13 cellular contexts compared by ENCODE assay signal in the genomic region with DNA sequence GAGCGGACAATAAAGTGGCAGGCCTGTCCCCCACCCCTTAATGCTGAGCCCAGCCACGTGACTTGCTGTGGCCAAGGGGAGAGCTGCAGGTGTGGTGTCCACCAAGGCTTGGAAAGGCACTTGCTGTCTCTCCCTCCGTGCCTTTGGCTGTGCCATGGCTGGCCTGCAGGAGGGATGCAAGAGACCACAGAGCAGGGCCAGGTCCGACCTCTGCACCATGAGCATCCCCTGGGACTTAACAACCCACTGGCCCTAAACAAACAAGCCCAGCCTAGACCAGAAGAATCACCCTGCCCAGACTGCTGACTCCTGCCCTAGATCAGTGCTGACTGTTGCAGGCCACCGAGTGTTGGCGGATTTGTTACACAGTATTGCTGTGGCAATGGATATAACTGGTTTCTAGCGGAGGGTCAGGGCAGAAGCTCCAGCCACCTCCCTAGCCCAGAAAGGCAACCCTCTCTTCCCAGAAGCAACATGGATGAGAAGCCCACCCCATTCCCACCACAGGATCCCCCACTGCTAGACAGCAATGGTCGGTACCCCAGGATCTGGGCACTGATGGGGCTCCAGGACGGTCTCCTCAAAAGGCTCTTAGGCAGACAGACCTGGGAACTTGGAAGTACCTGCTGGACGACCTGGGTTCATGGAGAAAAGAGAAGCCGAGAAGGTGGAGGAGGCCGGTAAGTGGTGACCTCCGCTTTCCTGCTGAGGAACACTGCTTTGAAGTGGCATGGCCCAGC.
DNase-seq lines count a peak whose midpoint lies in the region; ATAC-seq, FAIRE-seq and TF ChIP-seq lines count a peak whose summit lies in the region.
"Had no signal": no experiment of that assay in that cellular context is flagged by ENCODE, and none has a peak within 500 bp of the region (broad histone marks: within the 10 kb centered on the region; RNA-seq: fewer than 3 reads in every experiment).

No MANE protein-coding gene starts in this region.

- ATAC-seq in CD8-positive, alpha-beta T cell, result no peak
- ATAC-seq in HG02610 (IDR thresholded peaks at IDR 0.05; ENCODE audit: unreplicated experiment), result no peak

- no peaks in the 10 kb centered on the region for H3K36me3 Mint-ChIP-seq in CD8-positive, alpha-beta T cell

- H3K36me3 ChIP-seq in CD8-positive, alpha-beta T cell (ENCODE audit: insufficient read depth, low read length), result no peaks in the 10 kb centered on the region
- H3K36me3 ChIP-seq in WERI-Rb-1 (peaks cover 48% of the 10 kb centered on the region), kidney (ENCODE audit: control insufficient read depth in 1 of 2, insufficient read depth in 2 of 2, low read length in 2 of 2) (peaks cover 3 to 18% of the 10 kb centered on the region in 2 donors), spleen (peaks cover 0 to 53% (median 4%) of the 10 kb centered on the region in 6 donors), sigmoid colon (peaks cover 0 to 42% (median 2%) of the 10 kb centered on the region in 4 donors)

- H3K4me3 Mint-ChIP-seq in CD8-positive, alpha-beta T cell, result no peak overlapping the region
- H3K4me3 Mint-ChIP-seq: H9 had no signal

- H3K4me1 ChIP-seq in CD8-positive, alpha-beta T cell (ENCODE audit: insufficient read depth, low read length), result peaks cover 53% of the 10 kb centered on the region
- H3K4me1 ChIP-seq in kidney (ENCODE audit: control insufficient read depth in 1 of 2, insufficient read depth in 1 of 2, low read depth in 1 of 2, low read length in 2 of 2) (peaks cover 0 to 11% of the 10 kb centered on the region in 2 donors), spleen (peaks cover 2 to 42% (median 29%) of the 10 kb centered on the region in 6 donors), sigmoid colon (peaks cover 0 to 6% (median 0%) of the 10 kb centered on the region in 4 donors)

- POLR2A ChIA-PET in CD8-positive, alpha-beta T cell (lab: Charles Lee), result no interaction called here

- TF ChIP-seq POLR2A in spleen (IDR thresholded peaks at IDR 0.05) (no peak), sigmoid colon (IDR thresholded peaks at IDR 0.05) (no peak)

- no peaks in the 10 kb centered on the region for H3K27me3 ChIP-seq in CD8-positive, alpha-beta T cell (ENCODE audit: insufficient read depth, low read length)
- no peaks in the 10 kb centered on the region for H3K27me3 ChIP-seq in WERI-Rb-1 (ENCODE audit: insufficient read depth, low read depth, severe bottlenecking)
- peaks cover 0 to 31% (median 0%) of the 10 kb centered on the region in 7 donors for H3K27me3 ChIP-seq in spleen (replicated peaks in 1 of 7)
- no peaks in the 10 kb centered on the region for H3K27me3 ChIP-seq in sigmoid colon
- H3K27me3 ChIP-seq: SJSA1 had no signal

- no peak overlapping the region for H3K9ac ChIP-seq in kidney (ENCODE audit: low read length in 2 of 2)

- no peak overlapping the region for H3K4me3 ChIP-seq in CD8-positive, alpha-beta T cell (ENCODE audit: low read depth, low read length)
- H3K4me3 ChIP-seq in WERI-Rb-1 (ENCODE audit: low read depth, low read length) (no peak overlapping the region), kidney (ENCODE audit: low read length in 2 of 2) (no peak overlapping the region), spleen (no peak overlapping the region), sigmoid colon (no peak overlapping the region)
- H3K4me3 ChIP-seq: SJSA1 had no signal

- H3K27ac ChIP-seq in CD8-positive, alpha-beta T cell (ENCODE audit: low read depth, low read length), result no peak overlapping the region
- H3K27ac ChIP-seq in WERI-Rb-1 (peak overlapping the region; percentile 40), kidney (ENCODE audit: low read depth in 2 of 2, low read length in 2 of 2) (no peak overlapping the region), spleen (no peak overlapping the region), sigmoid colon (no peak overlapping the region)
- H3K27ac ChIP-seq: SJSA1 had no signal

- peaks cover 2% of the 10 kb centered on the region for H3K27me3 Mint-ChIP-seq in CD8-positive, alpha-beta T cell (ENCODE audit: low read depth)

- WGBS in spleen, 5 donors, result 80 to 91% (median 88%) methylated on average over 13 of the region's 13 CpGs
- WGBS in sigmoid colon, 2 donors, result 87 to 91% methylated on average over 13 of the region's 13 CpGs

- H3K4me1 Mint-ChIP-seq in CD8-positive, alpha-beta T cell (ENCODE audit: low read depth), result peaks cover 53% of the 10 kb centered on the region

- DNase-seq in CD8-positive, alpha-beta T cell, result no peak
- DNase-seq in WERI-Rb-1 (no peak), kidney (peak; percentile 67), spleen (peak; percentile 58), NCI-H1694 treated with DMSO at 0.1 percent for 48 hours (lab: John Stamatoyannopoulos, UW) (no peak), sigmoid colon (no peak)
- DNase-seq: C1 segment of cervical spinal cord, H9, IMR-90, NCI-H2029 had no signal

- intact Hi-C loops in CD8-positive, alpha-beta T cell (cut with DNase I, micrococcal nuclease), result no loop called here
- intact Hi-C loops in kidney (cut with DNase I), result no loop called here
- intact Hi-C loops in spleen (cut with DNase I; ENCODE audit: low total_unique reads), result no loop called here
- intact Hi-C loops in sigmoid colon (cut with DNase I), result no loop called here

- TF ChIP-seq CTCF in CD8-positive, alpha-beta T cell (IDR thresholded peaks at IDR 0.05), result no peak
- TF ChIP-seq CTCF in WERI-Rb-1 (IDR thresholded peaks at IDR 0.05; ENCODE audit: low read depth, low read length) (no peak), kidney (IDR thresholded peaks at IDR 0.05; ENCODE audit: borderline replicate concordance, extremely low read depth, insufficient read depth) (no peak), spleen (IDR thresholded peaks at IDR 0.05 in 8 of 11, conservative IDR thresholded peaks at IDR 0.05 in 3 of 11) (no peak), sigmoid colon (IDR thresholded peaks at IDR 0.05) (no peak)

- H3K27ac Mint-ChIP-seq in CD8-positive, alpha-beta T cell, result peak overlapping the region; percentile 64

- CTCF ChIA-PET in CD8-positive, alpha-beta T cell (lab: Charles Lee), result interaction anchor here (1.8 to 4.1 kb wide), 2 partner anchors 32 kb away, joined by 4 to 12 read pairs; no protein-coding TSS in a partner anchor

- no peaks in the 10 kb centered on the region for H3K9me3 Mint-ChIP-seq in CD8-positive, alpha-beta T cell
- H3K9me3 Mint-ChIP-seq: H9 had no signal

- no peak for FAIRE-seq in kidney (lab: Jason Lieb, UNC)
- FAIRE-seq: GM18507 had no signal

- H3K9me3 ChIP-seq in CD8-positive, alpha-beta T cell (ENCODE audit: low read length), result no peaks in the 10 kb centered on the region
- H3K9me3 ChIP-seq in WERI-Rb-1 (ENCODE audit: severe bottlenecking) (no peaks in the 10 kb centered on the region), kidney (ENCODE audit: control insufficient read depth in 1 of 2, low read length in 2 of 2) (no peaks in the 10 kb centered on the region), spleen (no peaks in the 10 kb centered on the region), sigmoid colon (no peaks in the 10 kb centered on the region)
- H3K9me3 ChIP-seq: SJSA1 had no signal

- TF ChIP-seq EP300 in sigmoid colon (IDR thresholded peaks at IDR 0.05), result no peak

Comparison
In these comparisons a context has a peak if more than half of its experiments do, and no peak if none do; other contexts are left out.
1. DNase-seq: peak in kidney (single experiment) and spleen (single experiment); none in CD8-positive, alpha-beta T cell (0 of 7), WERI-Rb-1 (single experiment), NCI-H1694 treated with DMSO at 0.1 percent for 48 hours (single experiment) and sigmoid colon (single experiment).